In the genomic region with DNA sequence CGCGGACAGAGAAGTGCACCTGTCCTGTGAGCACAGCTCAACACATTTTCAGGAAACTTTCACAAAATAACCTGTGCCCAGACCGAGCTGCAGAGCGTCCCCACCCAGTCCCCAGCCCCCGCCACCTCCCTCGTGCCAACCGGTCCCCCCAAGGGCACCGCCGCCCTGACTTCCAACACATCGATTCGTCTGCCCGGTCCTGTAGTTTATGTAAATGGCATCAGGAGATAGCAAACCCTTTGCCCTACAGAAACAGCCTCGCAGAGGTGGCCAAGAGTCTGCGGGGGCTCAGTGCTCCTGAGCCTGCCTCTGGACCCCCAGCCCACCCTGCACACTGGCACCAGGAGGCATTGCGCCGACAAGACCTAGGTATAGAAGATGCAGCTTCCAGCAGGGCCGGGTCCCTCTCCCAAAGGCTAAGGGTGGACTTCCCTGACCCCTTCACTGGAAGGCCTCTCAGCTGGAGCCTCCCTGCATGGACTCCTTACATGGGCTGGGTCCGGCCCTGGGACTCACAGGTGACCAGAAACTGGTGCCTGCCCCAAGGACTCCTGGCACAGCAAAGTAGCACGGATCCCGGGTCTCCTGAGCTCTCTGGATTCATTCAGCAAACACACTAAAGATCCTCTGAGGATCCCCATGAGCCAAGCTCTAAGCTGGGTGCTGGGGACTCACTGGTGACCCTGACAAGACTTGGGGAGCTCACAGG, we compare ENCODE assay signal across 9 cellular contexts. TPM values are rescaled to one million over a fixed set of nuclear protein-coding genes. Genes with fewer than 3 reads are reported as not detected.
DNase-seq lines count a peak whose midpoint lies in the region; TF ChIP-seq lines count a peak whose summit lies in the region.
"Had no signal": no experiment of that assay in that cellular context is flagged by ENCODE, and none has a peak within 500 bp of the region (broad histone marks: within the 10 kb centered on the region; RNA-seq: fewer than 3 reads in every experiment).

No MANE protein-coding gene starts in this region.

- H3K36me3 ChIP-seq in Peyer's patch (no peaks in the 10 kb centered on the region), parathyroid adenoma (ENCODE audit: control insufficient read depth, insufficient read depth, low read length) (no peaks in the 10 kb centered on the region)

- TF ChIP-seq CTCF in Calu3 (IDR thresholded peaks at IDR 0.05; ENCODE audit: unreplicated experiment) (no peak), Peyer's patch (IDR thresholded peaks at IDR 0.05) (no peak), epithelial cell of proximal tubule (conservative IDR thresholded peaks at IDR 0.05; ENCODE audit: low read depth, low read length) (no peak), parathyroid adenoma (IDR thresholded peaks at IDR 0.05) (no peak), GM13976 (IDR thresholded peaks at IDR 0.05; ENCODE audit: borderline replicate concordance, control extremely low read depth, extremely low read depth, insufficient read depth, missing control alignments) (no peak)

- in situ Hi-C loops in GM13976 (cut with MboI; ENCODE audit: low sequenced_read_pairs, unreplicated experiment) = no loop called here

- no peak overlapping the region for H3K9ac ChIP-seq in parathyroid adenoma

- peaks cover 0 to 14% (median 4%) of the 10 kb centered on the region in 4 donors for H3K4me1 ChIP-seq in Peyer's patch
- H3K4me1 ChIP-seq in parathyroid adenoma = peaks cover 7% of the 10 kb centered on the region

- H3K9me3 ChIP-seq in Peyer's patch (no peaks in the 10 kb centered on the region), parathyroid adenoma (ENCODE audit: control insufficient read depth, low read length) (no peaks in the 10 kb centered on the region)

- H2AFZ ChIP-seq in parathyroid adenoma = peak overlapping the region; percentile 63

- intact Hi-C loops in Calu3 (cut with micrococcal nuclease; ENCODE audit: unreplicated experiment) = no loop called here

- peaks cover 59% of the 10 kb centered on the region for H3K27me3 Mint-ChIP-seq in Calu3 (ENCODE audit: unreplicated experiment)

- H3K79me2 ChIP-seq in parathyroid adenoma = no peaks in the 10 kb centered on the region

- H3K27ac ChIP-seq in Peyer's patch (no peak overlapping the region), parathyroid adenoma (no peak overlapping the region)

- CTCF ChIA-PET in Calu3 (lab: Charles Lee) = no interaction called here

- no peaks in the 10 kb centered on the region for H3K4me1 Mint-ChIP-seq in Calu3 (ENCODE audit: low read depth, unreplicated experiment)

- H3K27me3 ChIP-seq in Peyer's patch = no peaks in the 10 kb centered on the region
- H3K27me3 ChIP-seq in parathyroid adenoma (ENCODE audit: control insufficient read depth, insufficient read depth, low read length) = no peaks in the 10 kb centered on the region

- H3K4me2 ChIP-seq in parathyroid adenoma (ENCODE audit: low read length) = peak overlapping the region; percentile 87

- peaks cover 5% of the 10 kb centered on the region for H3K36me3 Mint-ChIP-seq in Calu3 (ENCODE audit: insufficient read depth, unreplicated experiment)

- H3K9me3 Mint-ChIP-seq in Calu3 (ENCODE audit: low read depth, unreplicated experiment) = no peaks in the 10 kb centered on the region

- no peak overlapping the region for H3K27ac Mint-ChIP-seq in Calu3 (ENCODE audit: unreplicated experiment)

- no peak for TF ChIP-seq POLR2A in Peyer's patch (IDR thresholded peaks at IDR 0.05)

- H3K4me3 Mint-ChIP-seq in Calu3 (ENCODE audit: low read depth, unreplicated experiment) = peak overlapping the region; percentile 45

- BruUV-seq in Calu3 (replicated peaks; lab: Mats Ljungman, UMichigan) = no TSS peak

- H3K4me3 ChIP-seq in Peyer's patch (peak overlapping the region; percentile 36 to 65 (median 60)), epithelial cell of proximal tubule (ENCODE audit: low read depth, low read length) (peak overlapping the region; percentile 73), parathyroid adenoma (ENCODE audit: low read depth, low read length) (peak overlapping the region; percentile 48)

- DNase-seq in Calu3 (no peak), Peyer's patch (no peak), epithelial cell of proximal tubule (ENCODE audit: low read depth) (no peak), NCI-H345 (lab: John Stamatoyannopoulos, UW) (no peak), HK-2 (ENCODE audit: unreplicated experiment) (no peak), GM13976 (ENCODE audit: low spot score) (no peak), NK-92 (lab: John Stamatoyannopoulos, UW; ENCODE audit: unreplicated experiment) (no peak)

RNA-seq across cellular contexts. Expression of gene PLEKHG5, which starts 6.6 kb away (rescaled TPM):
- 5.1 and 7.8 TPM in 2 replicates for total RNA-seq in Calu3 (2022)
- total RNA-seq in Peyer's patch = 10 to 100 TPM; 17.7 to 56.9 (median 45.4) TPM
- total RNA-seq in epithelial cell of proximal tubule = 17.4 and 23.3 TPM in 2 replicates

RNA-seq across cellular contexts. Expression of gene TNFRSF25, which starts 32.0 kb away (rescaled TPM):
- 6.4 and 10.1 TPM in 2 replicates for total RNA-seq in Calu3 (2022)
- total RNA-seq in Peyer's patch = 10 to 100 TPM; 31.0 to 88.4 (median 61.5) TPM
- total RNA-seq in epithelial cell of proximal tubule = 9.6 and 30.4 TPM in 2 replicates

RNA-seq across cellular contexts. Expression of gene NOL9, which starts 56.3 kb away (rescaled TPM):
- total RNA-seq in Calu3 (2022) = 27.2 and 30.4 TPM in 2 replicates
- 10 to 100 TPM; 19.0 to 28.0 (median 22.5) TPM for total RNA-seq in Peyer's patch
- 18.5 and 24.7 TPM in 2 replicates for total RNA-seq in epithelial cell of proximal tubule

RNA-seq across cellular contexts. Expression of gene TAS1R1, which starts 57.1 kb away (rescaled TPM):
- total RNA-seq in Calu3 (2022) = not detected in 2 replicates
- total RNA-seq in Peyer's patch = not detected
- not detected in 2 replicates for total RNA-seq in epithelial cell of proximal tubule
- total RNA-seq: mesenteric fat pad had no signal
